ENCODE assay signal across 1 cellular context in the genomic region with DNA sequence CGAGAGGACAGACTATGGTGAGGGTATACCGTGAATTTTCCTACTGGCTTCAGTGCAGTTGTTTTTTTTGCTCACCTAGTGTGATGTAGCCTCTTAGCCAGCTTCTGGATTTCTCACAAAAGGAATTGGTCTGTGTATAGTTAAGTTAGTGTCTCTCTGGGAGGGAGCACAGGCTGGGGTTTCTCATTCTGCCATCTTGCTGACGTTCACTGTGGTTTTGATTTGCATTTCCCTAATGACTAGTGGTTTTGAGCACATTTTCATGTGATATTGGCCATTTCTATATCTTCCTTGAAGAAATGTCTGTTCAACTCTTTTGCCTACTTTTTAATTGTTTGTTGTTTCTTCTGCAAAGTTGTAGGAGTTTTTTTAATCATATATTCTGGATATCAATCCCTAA.
TF ChIP-seq lines count a peak whose summit lies in the region.

No MANE protein-coding gene starts in this region.

TF ChIP-seq in GM12878, 131 proteins besides CTCF, POLR2A, EP300 and RAD21 (continued from another document):
- TF ChIP-seq, protein P1, sequence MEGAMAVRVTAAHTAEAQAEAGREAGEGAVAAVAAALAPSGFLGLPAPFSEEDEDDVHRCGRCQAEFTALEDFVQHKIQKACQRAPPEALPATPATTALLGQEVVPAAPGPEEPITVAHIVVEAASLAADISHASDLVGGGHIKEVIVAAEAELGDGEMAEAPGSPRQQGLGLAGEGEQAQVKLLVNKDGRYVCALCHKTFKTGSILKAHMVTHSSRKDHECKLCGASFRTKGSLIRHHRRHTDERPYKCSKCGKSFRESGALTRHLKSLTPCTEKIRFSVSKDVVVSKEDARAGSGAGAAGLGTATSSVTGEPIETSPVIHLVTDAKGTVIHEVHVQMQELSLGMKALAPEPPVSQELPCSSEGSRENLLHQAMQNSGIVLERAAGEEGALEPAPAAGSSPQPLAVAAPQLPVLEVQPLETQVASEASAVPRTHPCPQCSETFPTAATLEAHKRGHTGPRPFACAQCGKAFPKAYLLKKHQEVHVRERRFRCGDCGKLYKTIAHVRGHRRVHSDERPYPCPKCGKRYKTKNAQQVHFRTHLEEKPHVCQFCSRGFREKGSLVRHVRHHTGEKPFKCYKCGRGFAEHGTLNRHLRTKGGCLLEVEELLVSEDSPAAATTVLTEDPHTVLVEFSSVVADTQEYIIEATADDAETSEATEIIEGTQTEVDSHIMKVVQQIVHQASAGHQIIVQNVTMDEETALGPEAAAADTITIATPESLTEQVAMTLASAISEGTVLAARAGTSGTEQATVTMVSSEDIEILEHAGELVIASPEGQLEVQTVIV (IDR thresholded peaks at IDR 0.05; ENCODE audit: borderline replicate concordance, partially characterized antibody), result no peak
- no peak for TF ChIP-seq LARP7 (IDR thresholded peaks at IDR 0.05)
- TF ChIP-seq CREM (IDR thresholded peaks at IDR 0.05; ENCODE audit: low read depth), result peak; percentile 39; the same call in 1 of the 2 replicates
- no peak for TF ChIP-seq SMARCA5 (IDR thresholded peaks at IDR 0.05)
- peak; percentile 66 for TF ChIP-seq YY1 (IDR thresholded peaks at IDR 0.05; ENCODE audit: low read depth, low read length)
- TF ChIP-seq MEF2B (IDR thresholded peaks at IDR 0.05; ENCODE audit: partially characterized antibody, poor library complexity, severe bottlenecking), result peak; percentile 68
- TF ChIP-seq MTA2 (IDR thresholded peaks at IDR 0.05; ENCODE audit: low read depth), result peak; percentile 64; the same call in 1 of the 2 replicates
- TF ChIP-seq, protein P2, sequence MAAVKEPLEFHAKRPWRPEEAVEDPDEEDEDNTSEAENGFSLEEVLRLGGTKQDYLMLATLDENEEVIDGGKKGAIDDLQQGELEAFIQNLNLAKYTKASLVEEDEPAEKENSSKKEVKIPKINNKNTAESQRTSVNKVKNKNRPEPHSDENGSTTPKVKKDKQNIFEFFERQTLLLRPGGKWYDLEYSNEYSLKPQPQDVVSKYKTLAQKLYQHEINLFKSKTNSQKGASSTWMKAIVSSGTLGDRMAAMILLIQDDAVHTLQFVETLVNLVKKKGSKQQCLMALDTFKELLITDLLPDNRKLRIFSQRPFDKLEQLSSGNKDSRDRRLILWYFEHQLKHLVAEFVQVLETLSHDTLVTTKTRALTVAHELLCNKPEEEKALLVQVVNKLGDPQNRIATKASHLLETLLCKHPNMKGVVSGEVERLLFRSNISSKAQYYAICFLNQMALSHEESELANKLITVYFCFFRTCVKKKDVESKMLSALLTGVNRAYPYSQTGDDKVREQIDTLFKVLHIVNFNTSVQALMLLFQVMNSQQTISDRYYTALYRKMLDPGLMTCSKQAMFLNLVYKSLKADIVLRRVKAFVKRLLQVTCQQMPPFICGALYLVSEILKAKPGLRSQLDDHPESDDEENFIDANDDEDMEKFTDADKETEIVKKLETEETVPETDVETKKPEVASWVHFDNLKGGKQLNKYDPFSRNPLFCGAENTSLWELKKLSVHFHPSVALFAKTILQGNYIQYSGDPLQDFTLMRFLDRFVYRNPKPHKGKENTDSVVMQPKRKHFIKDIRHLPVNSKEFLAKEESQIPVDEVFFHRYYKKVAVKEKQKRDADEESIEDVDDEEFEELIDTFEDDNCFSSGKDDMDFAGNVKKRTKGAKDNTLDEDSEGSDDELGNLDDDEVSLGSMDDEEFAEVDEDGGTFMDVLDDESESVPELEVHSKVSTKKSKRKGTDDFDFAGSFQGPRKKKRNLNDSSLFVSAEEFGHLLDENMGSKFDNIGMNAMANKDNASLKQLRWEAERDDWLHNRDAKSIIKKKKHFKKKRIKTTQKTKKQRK (IDR thresholded peaks at IDR 0.05; ENCODE audit: low read depth, low read length), result no peak
- TF ChIP-seq, protein P3, sequence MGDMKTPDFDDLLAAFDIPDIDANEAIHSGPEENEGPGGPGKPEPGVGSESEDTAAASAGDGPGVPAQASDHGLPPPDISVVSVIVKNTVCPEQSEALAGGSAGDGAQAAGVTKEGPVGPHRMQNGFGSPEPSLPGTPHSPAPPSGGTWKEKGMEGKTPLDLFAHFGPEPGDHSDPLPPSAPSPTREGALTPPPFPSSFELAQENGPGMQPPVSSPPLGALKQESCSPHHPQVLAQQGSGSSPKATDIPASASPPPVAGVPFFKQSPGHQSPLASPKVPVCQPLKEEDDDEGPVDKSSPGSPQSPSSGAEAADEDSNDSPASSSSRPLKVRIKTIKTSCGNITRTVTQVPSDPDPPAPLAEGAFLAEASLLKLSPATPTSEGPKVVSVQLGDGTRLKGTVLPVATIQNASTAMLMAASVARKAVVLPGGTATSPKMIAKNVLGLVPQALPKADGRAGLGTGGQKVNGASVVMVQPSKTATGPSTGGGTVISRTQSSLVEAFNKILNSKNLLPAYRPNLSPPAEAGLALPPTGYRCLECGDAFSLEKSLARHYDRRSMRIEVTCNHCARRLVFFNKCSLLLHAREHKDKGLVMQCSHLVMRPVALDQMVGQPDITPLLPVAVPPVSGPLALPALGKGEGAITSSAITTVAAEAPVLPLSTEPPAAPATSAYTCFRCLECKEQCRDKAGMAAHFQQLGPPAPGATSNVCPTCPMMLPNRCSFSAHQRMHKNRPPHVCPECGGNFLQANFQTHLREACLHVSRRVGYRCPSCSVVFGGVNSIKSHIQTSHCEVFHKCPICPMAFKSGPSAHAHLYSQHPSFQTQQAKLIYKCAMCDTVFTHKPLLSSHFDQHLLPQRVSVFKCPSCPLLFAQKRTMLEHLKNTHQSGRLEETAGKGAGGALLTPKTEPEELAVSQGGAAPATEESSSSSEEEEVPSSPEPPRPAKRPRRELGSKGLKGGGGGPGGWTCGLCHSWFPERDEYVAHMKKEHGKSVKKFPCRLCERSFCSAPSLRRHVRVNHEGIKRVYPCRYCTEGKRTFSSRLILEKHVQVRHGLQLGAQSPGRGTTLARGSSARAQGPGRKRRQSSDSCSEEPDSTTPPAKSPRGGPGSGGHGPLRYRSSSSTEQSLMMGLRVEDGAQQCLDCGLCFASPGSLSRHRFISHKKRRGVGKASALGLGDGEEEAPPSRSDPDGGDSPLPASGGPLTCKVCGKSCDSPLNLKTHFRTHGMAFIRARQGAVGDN (IDR thresholded peaks at IDR 0.05), result peak; percentile 39; the same call in 1 of the 2 replicates
- TF ChIP-seq ATF7 (IDR thresholded peaks at IDR 0.05; ENCODE audit: low read depth), result 0 out of 2 replicates have a peak, but pooled peaks have one; percentile 25
- TF ChIP-seq HDAC2 (IDR thresholded peaks at IDR 0.05), result no peak
- no peak for TF ChIP-seq RFX5 (IDR thresholded peaks at IDR 0.05; ENCODE audit: low read depth, low read length)
- no peak for TF ChIP-seq ETV6 (conservative IDR thresholded peaks at IDR 0.05 in 1 of 2, IDR thresholded peaks at IDR 0.05 in 1 of 2; ENCODE audit: borderline replicate concordance in 1 of 2, low read depth in 1 of 2)
- no peak for TF ChIP-seq NR2F1 (conservative IDR thresholded peaks at IDR 0.05)
- TF ChIP-seq, protein P4, sequence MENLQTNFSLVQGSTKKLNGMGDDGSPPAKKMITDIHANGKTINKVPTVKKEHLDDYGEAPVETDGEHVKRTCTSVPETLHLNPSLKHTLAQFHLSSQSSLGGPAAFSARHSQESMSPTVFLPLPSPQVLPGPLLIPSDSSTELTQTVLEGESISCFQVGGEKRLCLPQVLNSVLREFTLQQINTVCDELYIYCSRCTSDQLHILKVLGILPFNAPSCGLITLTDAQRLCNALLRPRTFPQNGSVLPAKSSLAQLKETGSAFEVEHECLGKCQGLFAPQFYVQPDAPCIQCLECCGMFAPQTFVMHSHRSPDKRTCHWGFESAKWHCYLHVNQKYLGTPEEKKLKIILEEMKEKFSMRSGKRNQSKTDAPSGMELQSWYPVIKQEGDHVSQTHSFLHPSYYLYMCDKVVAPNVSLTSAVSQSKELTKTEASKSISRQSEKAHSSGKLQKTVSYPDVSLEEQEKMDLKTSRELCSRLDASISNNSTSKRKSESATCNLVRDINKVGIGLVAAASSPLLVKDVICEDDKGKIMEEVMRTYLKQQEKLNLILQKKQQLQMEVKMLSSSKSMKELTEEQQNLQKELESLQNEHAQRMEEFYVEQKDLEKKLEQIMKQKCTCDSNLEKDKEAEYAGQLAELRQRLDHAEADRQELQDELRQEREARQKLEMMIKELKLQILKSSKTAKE (IDR thresholded peaks at IDR 0.05; ENCODE audit: low read depth, poor library complexity, severe bottlenecking), result peak; percentile 18
- TF ChIP-seq GABPA (IDR thresholded peaks at IDR 0.05; ENCODE audit: low read depth), result no peak
- no peak for TF ChIP-seq JUNB (IDR thresholded peaks at IDR 0.05)
- no peak for TF ChIP-seq KLF5 (IDR thresholded peaks at IDR 0.05; ENCODE audit: partially characterized antibody)
- TF ChIP-seq, protein P5, sequence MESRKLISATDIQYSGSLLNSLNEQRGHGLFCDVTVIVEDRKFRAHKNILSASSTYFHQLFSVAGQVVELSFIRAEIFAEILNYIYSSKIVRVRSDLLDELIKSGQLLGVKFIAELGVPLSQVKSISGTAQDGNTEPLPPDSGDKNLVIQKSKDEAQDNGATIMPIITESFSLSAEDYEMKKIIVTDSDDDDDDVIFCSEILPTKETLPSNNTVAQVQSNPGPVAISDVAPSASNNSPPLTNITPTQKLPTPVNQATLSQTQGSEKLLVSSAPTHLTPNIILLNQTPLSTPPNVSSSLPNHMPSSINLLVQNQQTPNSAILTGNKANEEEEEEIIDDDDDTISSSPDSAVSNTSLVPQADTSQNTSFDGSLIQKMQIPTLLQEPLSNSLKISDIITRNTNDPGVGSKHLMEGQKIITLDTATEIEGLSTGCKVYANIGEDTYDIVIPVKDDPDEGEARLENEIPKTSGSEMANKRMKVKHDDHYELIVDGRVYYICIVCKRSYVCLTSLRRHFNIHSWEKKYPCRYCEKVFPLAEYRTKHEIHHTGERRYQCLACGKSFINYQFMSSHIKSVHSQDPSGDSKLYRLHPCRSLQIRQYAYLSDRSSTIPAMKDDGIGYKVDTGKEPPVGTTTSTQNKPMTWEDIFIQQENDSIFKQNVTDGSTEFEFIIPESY (IDR thresholded peaks at IDR 0.05), result no peak
- peak; percentile 58; the same call in 1 of the 2 replicates for TF ChIP-seq BCL11A (IDR thresholded peaks at IDR 0.05; ENCODE audit: low read depth, low read length)
- TF ChIP-seq, protein P6, sequence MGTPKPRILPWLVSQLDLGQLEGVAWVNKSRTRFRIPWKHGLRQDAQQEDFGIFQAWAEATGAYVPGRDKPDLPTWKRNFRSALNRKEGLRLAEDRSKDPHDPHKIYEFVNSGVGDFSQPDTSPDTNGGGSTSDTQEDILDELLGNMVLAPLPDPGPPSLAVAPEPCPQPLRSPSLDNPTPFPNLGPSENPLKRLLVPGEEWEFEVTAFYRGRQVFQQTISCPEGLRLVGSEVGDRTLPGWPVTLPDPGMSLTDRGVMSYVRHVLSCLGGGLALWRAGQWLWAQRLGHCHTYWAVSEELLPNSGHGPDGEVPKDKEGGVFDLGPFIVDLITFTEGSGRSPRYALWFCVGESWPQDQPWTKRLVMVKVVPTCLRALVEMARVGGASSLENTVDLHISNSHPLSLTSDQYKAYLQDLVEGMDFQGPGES (IDR thresholded peaks at IDR 0.05), result no peak
- no peak for TF ChIP-seq NFIC (IDR thresholded peaks at IDR 0.05; ENCODE audit: low read depth, low read length)
- no peak for TF ChIP-seq ZNF24 (IDR thresholded peaks at IDR 0.05)
- TF ChIP-seq, protein P7, sequence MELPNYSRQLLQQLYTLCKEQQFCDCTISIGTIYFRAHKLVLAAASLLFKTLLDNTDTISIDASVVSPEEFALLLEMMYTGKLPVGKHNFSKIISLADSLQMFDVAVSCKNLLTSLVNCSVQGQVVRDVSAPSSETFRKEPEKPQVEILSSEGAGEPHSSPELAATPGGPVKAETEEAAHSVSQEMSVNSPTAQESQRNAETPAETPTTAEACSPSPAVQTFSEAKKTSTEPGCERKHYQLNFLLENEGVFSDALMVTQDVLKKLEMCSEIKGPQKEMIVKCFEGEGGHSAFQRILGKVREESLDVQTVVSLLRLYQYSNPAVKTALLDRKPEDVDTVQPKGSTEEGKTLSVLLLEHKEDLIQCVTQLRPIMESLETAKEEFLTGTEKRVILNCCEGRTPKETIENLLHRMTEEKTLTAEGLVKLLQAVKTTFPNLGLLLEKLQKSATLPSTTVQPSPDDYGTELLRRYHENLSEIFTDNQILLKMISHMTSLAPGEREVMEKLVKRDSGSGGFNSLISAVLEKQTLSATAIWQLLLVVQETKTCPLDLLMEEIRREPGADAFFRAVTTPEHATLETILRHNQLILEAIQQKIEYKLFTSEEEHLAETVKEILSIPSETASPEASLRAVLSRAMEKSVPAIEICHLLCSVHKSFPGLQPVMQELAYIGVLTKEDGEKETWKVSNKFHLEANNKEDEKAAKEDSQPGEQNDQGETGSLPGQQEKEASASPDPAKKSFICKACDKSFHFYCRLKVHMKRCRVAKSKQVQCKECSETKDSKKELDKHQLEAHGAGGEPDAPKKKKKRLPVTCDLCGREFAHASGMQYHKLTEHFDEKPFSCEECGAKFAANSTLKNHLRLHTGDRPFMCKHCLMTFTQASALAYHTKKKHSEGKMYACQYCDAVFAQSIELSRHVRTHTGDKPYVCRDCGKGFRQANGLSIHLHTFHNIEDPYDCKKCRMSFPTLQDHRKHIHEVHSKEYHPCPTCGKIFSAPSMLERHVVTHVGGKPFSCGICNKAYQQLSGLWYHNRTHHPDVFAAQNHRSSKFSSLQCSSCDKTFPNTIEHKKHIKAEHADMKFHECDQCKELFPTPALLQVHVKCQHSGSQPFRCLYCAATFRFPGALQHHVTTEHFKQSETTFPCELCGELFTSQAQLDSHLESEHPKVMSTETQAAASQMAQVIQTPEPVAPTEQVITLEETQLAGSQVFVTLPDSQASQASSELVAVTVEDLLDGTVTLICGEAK (IDR thresholded peaks at IDR 0.05; ENCODE audit: borderline replicate concordance), result no peak
TF ChIP-seq in GM12878: peak in this region for 16.
